In the genomic region with DNA sequence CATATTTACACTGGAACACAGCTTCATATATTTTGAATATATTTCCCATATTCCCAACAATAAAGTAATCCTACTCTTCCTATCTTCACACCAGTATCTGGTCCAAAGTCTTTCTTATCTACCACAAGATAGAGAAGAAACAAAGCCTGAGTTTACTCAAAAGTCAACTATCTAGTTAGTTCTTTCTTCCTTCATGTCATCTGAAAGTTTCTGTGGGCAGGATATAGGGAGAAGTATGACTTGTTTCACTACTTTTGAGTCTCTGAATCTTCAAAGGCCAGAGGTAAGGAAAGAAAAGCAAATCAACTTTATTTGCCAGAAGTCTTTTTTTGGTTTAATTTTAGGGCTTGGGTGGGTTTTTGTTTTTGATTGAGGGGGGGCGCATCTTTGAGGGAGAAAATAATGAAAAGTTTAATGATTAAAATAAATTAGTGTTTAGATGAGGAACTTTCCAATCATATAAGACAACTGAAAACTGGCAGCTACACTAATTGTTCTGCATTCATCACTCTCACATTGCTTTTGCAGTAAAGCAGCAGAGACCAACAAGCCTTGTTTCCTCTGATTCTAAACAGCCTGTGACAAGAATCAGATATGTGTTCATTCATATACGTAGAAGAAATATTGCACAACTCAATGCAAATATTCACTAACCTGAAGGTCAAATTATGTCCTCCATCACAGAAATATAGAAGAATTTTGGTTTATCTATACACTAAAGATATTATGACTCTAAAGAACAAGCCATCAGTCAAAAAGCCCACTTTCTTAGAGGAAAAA, we compare ENCODE assay signal across 8 cellular contexts. TPM values are rescaled to one million over a fixed set of nuclear protein-coding genes. Genes with fewer than 3 reads are reported as not detected.
DNase-seq lines count a peak whose midpoint lies in the region; ATAC-seq lines count a peak whose summit lies in the region.

No MANE protein-coding gene starts in this region.

- peaks cover 89% of the 10 kb centered on the region for H3K4me1 Mint-ChIP-seq in activated naive CD4-positive, alpha-beta T cell treated with anti-CD3 and anti-CD28 coated beads, Interleukin-2, amount 50 U/mL, for 24 hours
- H3K4me1 Mint-ChIP-seq in T-helper 17 cell: peaks cover 37% of the 10 kb centered on the region
- H3K4me1 Mint-ChIP-seq in stimulated activated naive CD8-positive, alpha-beta T cell treated with anti-CD3 and anti-CD28 coated beads, Interleukin-15, amount 100 ng/mL, for 72 hours: peaks cover 90% of the 10 kb centered on the region

- H3K27ac Mint-ChIP-seq in activated naive CD4-positive, alpha-beta T cell treated with anti-CD3 and anti-CD28 coated beads, Interleukin-2, amount 50 U/mL, for 24 hours: peak overlapping the region; percentile 90
- H3K27ac Mint-ChIP-seq in T-helper 17 cell: peak overlapping the region; percentile 66
- peak overlapping the region; percentile 51 to 91 for H3K27ac Mint-ChIP-seq in stimulated activated naive CD8-positive, alpha-beta T cell treated with anti-CD3 and anti-CD28 coated beads, Interleukin-15, amount 100 ng/mL, for 72 hours

- H3K9me3 Mint-ChIP-seq in activated naive CD4-positive, alpha-beta T cell treated with anti-CD3 and anti-CD28 coated beads, Interleukin-2, amount 50 U/mL, for 24 hours: no peaks in the 10 kb centered on the region
- peaks cover 8% of the 10 kb centered on the region in 2 donors for H3K9me3 Mint-ChIP-seq in stimulated activated naive CD8-positive, alpha-beta T cell treated with anti-CD3 and anti-CD28 coated beads, Interleukin-15, amount 100 ng/mL, for 72 hours

- peak overlapping the region; percentile 56 for H3K4me3 Mint-ChIP-seq in activated naive CD4-positive, alpha-beta T cell treated with anti-CD3 and anti-CD28 coated beads, Interleukin-2, amount 50 U/mL, for 24 hours
- peak overlapping the region; percentile 76 for H3K4me3 Mint-ChIP-seq in T-helper 17 cell
- H3K4me3 Mint-ChIP-seq in stimulated activated naive CD8-positive, alpha-beta T cell treated with anti-CD3 and anti-CD28 coated beads, Interleukin-15, amount 100 ng/mL, for 72 hours: peak overlapping the region; percentile 61 to 80

- H3K36me3 Mint-ChIP-seq in activated naive CD4-positive, alpha-beta T cell treated with anti-CD3 and anti-CD28 coated beads, Interleukin-2, amount 50 U/mL, for 24 hours: peaks cover 18% of the 10 kb centered on the region
- peaks cover 2% of the 10 kb centered on the region for H3K36me3 Mint-ChIP-seq in T-helper 17 cell (ENCODE audit: low read depth)

- intact Hi-C loops in sciatic nerve (cut with DNase I): no loop called here

- DNase-seq in activated naive CD4-positive, alpha-beta T cell (lab: John Stamatoyannopoulos, UW): no peak
- DNase-seq in T-helper 17 cell: no peak
- DNase-seq in stimulated activated naive CD8-positive, alpha-beta T cell treated with anti-CD3 and anti-CD28 coated beads, Interleukin-15, amount 100 ng/mL, for 72 hours: no peak
- DNase-seq in cerebellum (ENCODE audit: low spot score): no peak
- DNase-seq in NCI-H2227 treated with DMSO at 0.1 percent for 48 hours (lab: John Stamatoyannopoulos, UW): no peak
- no peak for DNase-seq in sciatic nerve (ENCODE audit: low spot score)

- no peaks in the 10 kb centered on the region for H3K27me3 Mint-ChIP-seq in activated naive CD4-positive, alpha-beta T cell treated with anti-CD3 and anti-CD28 coated beads, Interleukin-2, amount 50 U/mL, for 24 hours
- H3K27me3 Mint-ChIP-seq in T-helper 17 cell: no peaks in the 10 kb centered on the region
- no peaks in the 10 kb centered on the region for H3K27me3 Mint-ChIP-seq in stimulated activated naive CD8-positive, alpha-beta T cell treated with anti-CD3 and anti-CD28 coated beads, Interleukin-15, amount 100 ng/mL, for 72 hours

- no peaks in the 10 kb centered on the region for H3K9me3 ChIP-seq in T-helper 17 cell (ENCODE audit: control insufficient read depth, low read length, poor library complexity, severe bottlenecking)

- ATAC-seq in HG02884 (IDR thresholded peaks at IDR 0.05; ENCODE audit: unreplicated experiment) (peak; percentile 86), T-helper 17 cell (no peak), sciatic nerve (no peak)
- peak; percentile 92 for ATAC-seq in stimulated activated naive CD8-positive, alpha-beta T cell treated with anti-CD3 and anti-CD28 coated beads, Interleukin-15, amount 100 ng/mL, for 72 hours

RNA-seq across cellular contexts. Expression of gene RYBP, which starts 19.6 kb away (rescaled TPM):
- total RNA-seq in T-helper 17 cell (10 to 100 TPM in 1 of 2 donors, 1 to 10 TPM in 1; 8.9 to 14.5 TPM), cerebellum (22.2 TPM), sciatic nerve (21.5 TPM)

Comparison
In these comparisons a context has a peak if more than half of its experiments do, and no peak if none do; other contexts are left out.
1. ATAC-seq: peak in HG02884 (single experiment) and stimulated activated naive CD8-positive, alpha-beta T cell treated with anti-CD3 and anti-CD28 coated beads, Interleukin-15, amount 100 ng/mL, for 72 hours (single experiment); none in T-helper 17 cell (single experiment) and sciatic nerve (single experiment).
2. Peak in every context shown above with its lines, with median percentiles within 50 percentile points of each other: H3K27ac Mint-ChIP-seq and H3K4me3 Mint-ChIP-seq.